2 cellular contexts compared by ENCODE assay signal in the genomic region with DNA sequence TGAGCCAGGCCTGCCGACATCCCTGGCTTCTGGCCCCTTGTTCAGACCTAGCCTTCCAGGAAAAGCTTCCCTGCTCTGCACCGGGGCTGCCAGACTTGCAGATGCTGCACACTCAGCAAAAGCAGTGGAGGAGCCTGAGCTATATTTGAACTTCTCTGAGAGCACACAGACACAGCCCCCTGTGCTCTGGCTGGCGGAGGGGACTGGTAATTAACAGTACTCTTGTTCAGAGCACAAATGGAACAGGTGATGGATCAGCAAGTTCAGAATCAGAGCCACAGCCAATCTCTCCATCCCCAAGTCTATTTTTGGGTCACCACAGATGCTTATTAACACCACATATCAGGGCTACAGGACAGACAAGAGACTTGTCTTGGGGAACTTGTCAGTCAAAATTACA.
TF ChIP-seq lines count a peak whose summit lies in the region.

No MANE protein-coding gene starts in this region.

TF ChIP-seq in A549, 52 proteins besides CTCF, POLR2A, EP300 and RAD21:
- TF ChIP-seq RFX5 (IDR thresholded peaks at IDR 0.05) (no peak), MAFK (IDR thresholded peaks at IDR 0.05; ENCODE audit: partially characterized antibody) (peak; percentile 48)

TF ChIP-seq in GM23338, 12 proteins besides CTCF, POLR2A, EP300 and RAD21:
- no peak for TF ChIP-seq ZNF331 (CRISPR knock-in tag; IDR thresholded peaks at IDR 0.05; ENCODE audit: low read depth)
- TF ChIP-seq ZNF462 (CRISPR knock-in tag; IDR thresholded peaks at IDR 0.05) = no peak
- TF ChIP-seq, protein P1, sequence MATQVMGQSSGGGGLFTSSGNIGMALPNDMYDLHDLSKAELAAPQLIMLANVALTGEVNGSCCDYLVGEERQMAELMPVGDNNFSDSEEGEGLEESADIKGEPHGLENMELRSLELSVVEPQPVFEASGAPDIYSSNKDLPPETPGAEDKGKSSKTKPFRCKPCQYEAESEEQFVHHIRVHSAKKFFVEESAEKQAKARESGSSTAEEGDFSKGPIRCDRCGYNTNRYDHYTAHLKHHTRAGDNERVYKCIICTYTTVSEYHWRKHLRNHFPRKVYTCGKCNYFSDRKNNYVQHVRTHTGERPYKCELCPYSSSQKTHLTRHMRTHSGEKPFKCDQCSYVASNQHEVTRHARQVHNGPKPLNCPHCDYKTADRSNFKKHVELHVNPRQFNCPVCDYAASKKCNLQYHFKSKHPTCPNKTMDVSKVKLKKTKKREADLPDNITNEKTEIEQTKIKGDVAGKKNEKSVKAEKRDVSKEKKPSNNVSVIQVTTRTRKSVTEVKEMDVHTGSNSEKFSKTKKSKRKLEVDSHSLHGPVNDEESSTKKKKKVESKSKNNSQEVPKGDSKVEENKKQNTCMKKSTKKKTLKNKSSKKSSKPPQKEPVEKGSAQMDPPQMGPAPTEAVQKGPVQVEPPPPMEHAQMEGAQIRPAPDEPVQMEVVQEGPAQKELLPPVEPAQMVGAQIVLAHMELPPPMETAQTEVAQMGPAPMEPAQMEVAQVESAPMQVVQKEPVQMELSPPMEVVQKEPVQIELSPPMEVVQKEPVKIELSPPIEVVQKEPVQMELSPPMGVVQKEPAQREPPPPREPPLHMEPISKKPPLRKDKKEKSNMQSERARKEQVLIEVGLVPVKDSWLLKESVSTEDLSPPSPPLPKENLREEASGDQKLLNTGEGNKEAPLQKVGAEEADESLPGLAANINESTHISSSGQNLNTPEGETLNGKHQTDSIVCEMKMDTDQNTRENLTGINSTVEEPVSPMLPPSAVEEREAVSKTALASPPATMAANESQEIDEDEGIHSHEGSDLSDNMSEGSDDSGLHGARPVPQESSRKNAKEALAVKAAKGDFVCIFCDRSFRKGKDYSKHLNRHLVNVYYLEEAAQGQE (IDR thresholded peaks at IDR 0.05; ENCODE audit: unreplicated experiment) = no peak
- TF ChIP-seq ETS1 (IDR thresholded peaks at IDR 0.05) = no peak
- TF ChIP-seq POLR2AphosphoS5 (IDR thresholded peaks at IDR 0.05; ENCODE audit: low read depth) = no peak
- TF ChIP-seq CREB1 (CRISPR knock-in tag; IDR thresholded peaks at IDR 0.05; ENCODE audit: low read depth) = no peak
- TF ChIP-seq NANOG (IDR thresholded peaks at IDR 0.05; ENCODE audit: borderline replicate concordance) = no peak
- TF ChIP-seq EZH2 (IDR thresholded peaks at IDR 0.05; ENCODE audit: low read depth, unreplicated experiment) = no peak
- no peak for TF ChIP-seq JUNB (IDR thresholded peaks at IDR 0.05; ENCODE audit: unreplicated experiment)
